In the genomic region with DNA sequence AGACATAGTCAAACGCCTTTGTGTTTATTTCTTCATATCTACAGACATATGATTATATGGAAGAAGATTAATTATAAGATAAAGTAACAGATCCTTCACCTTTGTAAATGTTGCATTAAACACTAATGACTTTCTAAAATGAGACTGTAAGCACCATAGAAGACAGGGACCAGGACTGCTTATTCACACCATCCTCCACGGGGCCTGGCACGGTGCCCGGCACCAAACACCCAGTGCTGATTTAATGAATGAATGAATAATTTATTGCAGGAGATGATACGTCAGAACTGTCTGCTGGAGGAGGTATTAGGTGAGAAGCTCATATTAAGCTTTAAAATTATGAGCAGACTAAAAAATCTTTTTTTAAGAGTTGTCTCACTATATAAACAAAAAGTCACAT, we compare ENCODE assay signal across 13 cellular contexts.
A peak's percentile ranks its signal among the peaks of the same experiment; 100 is the strongest.
DNase-seq lines count a peak whose midpoint lies in the region; ATAC-seq, FAIRE-seq and TF ChIP-seq lines count a peak whose summit lies in the region.
"Had no signal": no experiment of that assay in that cellular context is flagged by ENCODE, and none has a peak within 500 bp of the region (broad histone marks: within the 10 kb centered on the region; RNA-seq: fewer than 3 reads in every experiment).

No MANE protein-coding gene starts in this region.

- peaks cover 3% of the 10 kb centered on the region for H3K9me1 ChIP-seq in keratinocyte (ENCODE audit: control insufficient read depth, extremely low read depth, insufficient read depth, low read length)

- dilution Hi-C loops in keratinocyte (cut with MboI; ENCODE audit: extremely low pct_ligation_motif_present, low sequenced_read_pairs), result no loop called here

- H3K9me3 Mint-ChIP-seq in GM23338, result no peaks in the 10 kb centered on the region
- H3K9me3 Mint-ChIP-seq: activated naive CD8-positive, alpha-beta T cell treated with anti-CD3 and anti-CD28 coated beads for 36 hours had no signal

- intact Hi-C loops in right cardiac atrium (cut with DNase I) (no loop called here), left ventricle myocardium inferior (cut with micrococcal nuclease) (no loop called here), testis (cut with DNase I; ENCODE audit: low total_unique reads) (no loop called here)

- H3K9me3 ChIP-seq in right cardiac atrium (ENCODE audit: control insufficient read depth, low read length), result no peaks in the 10 kb centered on the region
- H3K9me3 ChIP-seq in left ventricle myocardium inferior (replicated peaks), result no peaks in the 10 kb centered on the region
- H3K9me3 ChIP-seq in SJCRH30 (replicated peaks), result no peaks in the 10 kb centered on the region
- no peaks in the 10 kb centered on the region for H3K9me3 ChIP-seq in keratinocyte (ENCODE audit: control insufficient read depth, low read depth, low read length)
- no peaks in the 10 kb centered on the region for H3K9me3 ChIP-seq in Peyer's patch
- H3K9me3 ChIP-seq in testis, result no peaks in the 10 kb centered on the region
- H3K9me3 ChIP-seq: SJSA1 had no signal

- no peaks in the 10 kb centered on the region for H3K9me2 ChIP-seq in GM23338 (ENCODE audit: insufficient read depth)

- H2AFZ ChIP-seq in keratinocyte (ENCODE audit: control insufficient read depth, low read length) (no peak overlapping the region), GM23338 (no peak overlapping the region)

- H3K4me3 ChIP-seq in right cardiac atrium (ENCODE audit: low read length) (no peak overlapping the region), left ventricle myocardium inferior (no peak overlapping the region), SJCRH30 (peak overlapping the region; percentile 14), keratinocyte (ENCODE audit: control insufficient read depth in 2 of 3, extremely low read depth in 1 of 3, insufficient read depth in 2 of 3, low read depth in 1 of 3, low read length in 3 of 3) (no peak overlapping the region), Peyer's patch (no peak overlapping the region), testis (no peak overlapping the region), GM23338 (no peak overlapping the region)
- H3K4me3 ChIP-seq: SJSA1 had no signal

- H3K27ac Mint-ChIP-seq in GM23338, result no peak overlapping the region
- H3K27ac Mint-ChIP-seq: activated naive CD8-positive, alpha-beta T cell treated with anti-CD3 and anti-CD28 coated beads for 36 hours had no signal

- peaks cover 3% of the 10 kb centered on the region; the same call in 1 of the 3 replicates for H3K36me3 Mint-ChIP-seq in GM23338 (ENCODE audit: low read depth)

- DNase-seq in right cardiac atrium (peak; percentile 21 to 64 (median 62)), left ventricle myocardium inferior (no peak), SJCRH30 (peak in 1 of 2 experiments; percentile 40), keratinocyte (ENCODE audit: low read depth, low spot score) (no peak), Peyer's patch (no peak), testis (no peak), GM23338 (ENCODE audit: low spot score) (no peak)
- DNase-seq: activated naive CD8-positive, alpha-beta T cell treated with anti-CD3 and anti-CD28 coated beads for 36 hours; cerebellar nuclear complex; NCI-H526; stimulated activated CD4-positive, alpha-beta T cell treated with anti-CD3 and anti-CD28 coated beads, Interleukin-2, amount 100 ng/mL, for 24 hours had no signal

- H3K9ac ChIP-seq in keratinocyte (ENCODE audit: control insufficient read depth, extremely low read depth, insufficient read depth, low read length), result no peak overlapping the region

- H3K4me1 ChIP-seq in right cardiac atrium (ENCODE audit: control insufficient read depth, insufficient read depth, low read length), result peaks cover 2% of the 10 kb centered on the region
- peaks cover 15% of the 10 kb centered on the region for H3K4me1 ChIP-seq in left ventricle myocardium inferior
- peaks cover 55% of the 10 kb centered on the region for H3K4me1 ChIP-seq in SJCRH30
- H3K4me1 ChIP-seq in keratinocyte (ENCODE audit: control insufficient read depth, extremely low read depth, insufficient read depth, low read length), result peaks cover 55% of the 10 kb centered on the region
- H3K4me1 ChIP-seq in Peyer's patch, result peaks cover 0 to 4% (median 0%) of the 10 kb centered on the region in 4 donors
- H3K4me1 ChIP-seq in testis, result no peaks in the 10 kb centered on the region
- peaks cover 35% of the 10 kb centered on the region for H3K4me1 ChIP-seq in GM23338 (ENCODE audit: insufficient read depth)

- H4K20me1 ChIP-seq in keratinocyte (ENCODE audit: control insufficient read depth, extremely low read depth, insufficient read depth, low read length), result no peaks in the 10 kb centered on the region
- no peaks in the 10 kb centered on the region for H4K20me1 ChIP-seq in GM23338 (replicated peaks; ENCODE audit: insufficient read depth)

- H3K27me3 ChIP-seq in right cardiac atrium (ENCODE audit: control insufficient read depth, insufficient read depth) (no peaks in the 10 kb centered on the region), left ventricle myocardium inferior (ENCODE audit: low read depth) (no peaks in the 10 kb centered on the region), SJCRH30 (no peaks in the 10 kb centered on the region), keratinocyte (ENCODE audit: control insufficient read depth, extremely low read depth, insufficient read depth, low read length) (no peaks in the 10 kb centered on the region), Peyer's patch (no peaks in the 10 kb centered on the region), testis (no peaks in the 10 kb centered on the region), GM23338 (ENCODE audit: insufficient read depth) (no peaks in the 10 kb centered on the region)
- H3K27me3 ChIP-seq: SJSA1 had no signal

- H3K27me3 Mint-ChIP-seq in GM23338 (ENCODE audit: insufficient read depth, low read depth, poor library complexity), result peaks cover 3% of the 10 kb centered on the region
- H3K27me3 Mint-ChIP-seq: activated naive CD8-positive, alpha-beta T cell treated with anti-CD3 and anti-CD28 coated beads for 36 hours had no signal

- TF ChIP-seq CTCF in left ventricle myocardium inferior (IDR thresholded peaks at IDR 0.05; ENCODE audit: borderline replicate concordance) (no peak), keratinocyte (optimal IDR thresholded peaks at IDR 0.05 in 1 of 3, IDR thresholded peaks at IDR 0.05 in 1 of 3, conservative IDR thresholded peaks at IDR 0.05 in 1 of 3; ENCODE audit: extremely low read depth in 1 of 3, insufficient read depth in 2 of 3, low read length in 3 of 3) (no peak), Peyer's patch (IDR thresholded peaks at IDR 0.05) (no peak), testis (IDR thresholded peaks at IDR 0.05) (no peak), GM23338 (conservative IDR thresholded peaks at IDR 0.05; ENCODE audit: low read depth in 2 of 2) (no peak)

- peaks cover 52% of the 10 kb centered on the region for H3K4me1 Mint-ChIP-seq in GM23338

- H3K36me3 ChIP-seq in left ventricle myocardium inferior, result no peaks in the 10 kb centered on the region
- H3K36me3 ChIP-seq in SJCRH30, result no peaks in the 10 kb centered on the region
- H3K36me3 ChIP-seq in keratinocyte (ENCODE audit: control insufficient read depth in 2 of 2, extremely low read depth in 1 of 2, insufficient read depth in 2 of 2, low read length in 2 of 2), result peaks cover 0 to 1% of the 10 kb centered on the region in 2 experiments
- H3K36me3 ChIP-seq in Peyer's patch, result no peaks in the 10 kb centered on the region
- H3K36me3 ChIP-seq in testis (ENCODE audit: low read depth, missing control alignments), result no peaks in the 10 kb centered on the region
- no peaks in the 10 kb centered on the region for H3K36me3 ChIP-seq in GM23338 (ENCODE audit: insufficient read depth)
- H3K36me3 ChIP-seq: SJSA1 had no signal

- ATAC-seq in right cardiac atrium, result no peak
- no peak for ATAC-seq in HG03097 (IDR thresholded peaks at IDR 0.05; ENCODE audit: low FRiP score, unreplicated experiment)
- no peak for ATAC-seq in GM23338

- H3K4me2 ChIP-seq in keratinocyte (ENCODE audit: control insufficient read depth, extremely low read depth, insufficient read depth, low read depth, low read length), result no peak overlapping the region
- H3K4me2 ChIP-seq in GM23338, result no peak overlapping the region

- 72% methylated on average over 5 of the region's 5 CpGs for WGBS in right cardiac atrium
- 83% methylated on average over 5 of the region's 5 CpGs for WGBS in testis, 2 donors

- no peak for FAIRE-seq in keratinocyte (lab: Jason Lieb, UNC)

- peaks cover 10% of the 10 kb centered on the region for H3K79me2 ChIP-seq in keratinocyte (ENCODE audit: control insufficient read depth, insufficient read depth, low read length)
- H3K79me2 ChIP-seq in GM23338 (replicated peaks; ENCODE audit: insufficient read depth), result peaks cover 6% of the 10 kb centered on the region; the same call in 1 of the 2 replicates

- TF ChIP-seq POLR2A in Peyer's patch (IDR thresholded peaks at IDR 0.05), result no peak
- no peak for TF ChIP-seq POLR2A in testis (IDR thresholded peaks at IDR 0.05)

- no peaks in the 10 kb centered on the region for H3F3A ChIP-seq in GM23338 (replicated peaks; ENCODE audit: low read depth)

- H3K27ac ChIP-seq in right cardiac atrium (ENCODE audit: low read length), result no peak overlapping the region
- H3K27ac ChIP-seq in left ventricle myocardium inferior (replicated peaks), result no peak overlapping the region
- H3K27ac ChIP-seq in SJCRH30, result peak overlapping the region; percentile 60
- peak overlapping the region; percentile 37 for H3K27ac ChIP-seq in keratinocyte (ENCODE audit: control insufficient read depth, insufficient read depth, low read length)
- H3K27ac ChIP-seq in Peyer's patch, result peak overlapping the region in 1 of 4 donors; percentile 73
- H3K27ac ChIP-seq in testis, result peak overlapping the region in 1 of 2 donors; percentile 12
- H3K27ac ChIP-seq in GM23338 (ENCODE audit: low read depth), result no peak overlapping the region
- H3K27ac ChIP-seq: SJSA1 had no signal

- no peak overlapping the region for H3K4me3 Mint-ChIP-seq in GM23338
- H3K4me3 Mint-ChIP-seq: activated naive CD8-positive, alpha-beta T cell treated with anti-CD3 and anti-CD28 coated beads for 36 hours had no signal

TF ChIP-seq in GM23338, 12 proteins besides CTCF, POLR2A, EP300 and RAD21:
- TF ChIP-seq ETS1 (IDR thresholded peaks at IDR 0.05) (no peak), STAT1 (IDR thresholded peaks at IDR 0.05; ENCODE audit: unreplicated experiment) (no peak), POLR2AphosphoS5 (IDR thresholded peaks at IDR 0.05; ENCODE audit: low read depth) (no peak), ZNF331 (CRISPR knock-in tag; IDR thresholded peaks at IDR 0.05; ENCODE audit: low read depth) (no peak), EZH2phosphoT487 (IDR thresholded peaks at IDR 0.05; ENCODE audit: unreplicated experiment) (no peak)

Comparison
In these comparisons a context has a peak if more than half of its experiments do, and no peak if none do; other contexts are left out.
1. DNase-seq: peak in right cardiac atrium (3 of 3); none in left ventricle myocardium inferior (single experiment), keratinocyte (single experiment), Peyer's patch (0 of 3), testis (single experiment) and GM23338 (single experiment).
2. H3K27ac ChIP-seq: peak in SJCRH30 (single experiment) and keratinocyte (single experiment); none in right cardiac atrium (single experiment), left ventricle myocardium inferior (single experiment) and GM23338 (single experiment).